In the genomic region with DNA sequence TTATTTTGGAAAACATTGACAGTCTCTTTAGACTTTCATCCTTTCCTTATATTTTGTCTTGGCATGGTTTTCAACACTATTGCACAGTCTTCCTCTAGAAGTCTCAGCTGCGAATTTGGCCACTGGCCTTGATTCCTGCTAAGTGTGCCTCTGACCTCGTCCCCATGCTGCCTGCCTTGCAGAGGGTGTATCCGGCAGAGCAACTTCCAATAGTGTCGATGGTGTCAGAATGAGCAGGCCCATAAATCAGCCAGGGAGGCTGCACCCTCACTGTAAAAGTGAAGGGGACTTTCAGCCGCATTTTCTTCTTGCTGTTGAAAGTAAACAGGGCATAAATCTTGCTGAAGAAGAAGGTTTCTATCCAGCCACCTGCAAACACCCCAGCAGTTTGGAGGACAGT, we compare ENCODE assay signal across 2 cellular contexts.
A peak's percentile ranks its signal among the peaks of the same experiment; 100 is the strongest.
TF ChIP-seq lines count a peak whose summit lies in the region.

No MANE protein-coding gene starts in this region.

TF ChIP-seq in GM23338, 12 proteins besides CTCF, POLR2A, EP300 and RAD21:
- no peak for TF ChIP-seq JUNB (IDR thresholded peaks at IDR 0.05; ENCODE audit: unreplicated experiment)
- TF ChIP-seq, protein P1, sequence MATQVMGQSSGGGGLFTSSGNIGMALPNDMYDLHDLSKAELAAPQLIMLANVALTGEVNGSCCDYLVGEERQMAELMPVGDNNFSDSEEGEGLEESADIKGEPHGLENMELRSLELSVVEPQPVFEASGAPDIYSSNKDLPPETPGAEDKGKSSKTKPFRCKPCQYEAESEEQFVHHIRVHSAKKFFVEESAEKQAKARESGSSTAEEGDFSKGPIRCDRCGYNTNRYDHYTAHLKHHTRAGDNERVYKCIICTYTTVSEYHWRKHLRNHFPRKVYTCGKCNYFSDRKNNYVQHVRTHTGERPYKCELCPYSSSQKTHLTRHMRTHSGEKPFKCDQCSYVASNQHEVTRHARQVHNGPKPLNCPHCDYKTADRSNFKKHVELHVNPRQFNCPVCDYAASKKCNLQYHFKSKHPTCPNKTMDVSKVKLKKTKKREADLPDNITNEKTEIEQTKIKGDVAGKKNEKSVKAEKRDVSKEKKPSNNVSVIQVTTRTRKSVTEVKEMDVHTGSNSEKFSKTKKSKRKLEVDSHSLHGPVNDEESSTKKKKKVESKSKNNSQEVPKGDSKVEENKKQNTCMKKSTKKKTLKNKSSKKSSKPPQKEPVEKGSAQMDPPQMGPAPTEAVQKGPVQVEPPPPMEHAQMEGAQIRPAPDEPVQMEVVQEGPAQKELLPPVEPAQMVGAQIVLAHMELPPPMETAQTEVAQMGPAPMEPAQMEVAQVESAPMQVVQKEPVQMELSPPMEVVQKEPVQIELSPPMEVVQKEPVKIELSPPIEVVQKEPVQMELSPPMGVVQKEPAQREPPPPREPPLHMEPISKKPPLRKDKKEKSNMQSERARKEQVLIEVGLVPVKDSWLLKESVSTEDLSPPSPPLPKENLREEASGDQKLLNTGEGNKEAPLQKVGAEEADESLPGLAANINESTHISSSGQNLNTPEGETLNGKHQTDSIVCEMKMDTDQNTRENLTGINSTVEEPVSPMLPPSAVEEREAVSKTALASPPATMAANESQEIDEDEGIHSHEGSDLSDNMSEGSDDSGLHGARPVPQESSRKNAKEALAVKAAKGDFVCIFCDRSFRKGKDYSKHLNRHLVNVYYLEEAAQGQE (IDR thresholded peaks at IDR 0.05; ENCODE audit: unreplicated experiment), result no peak
- no peak for TF ChIP-seq CREB1 (CRISPR knock-in tag; IDR thresholded peaks at IDR 0.05; ENCODE audit: low read depth)
- TF ChIP-seq NANOG (IDR thresholded peaks at IDR 0.05; ENCODE audit: borderline replicate concordance), result no peak

TF ChIP-seq in H1, 55 proteins besides CTCF, POLR2A, EP300 and RAD21:
- TF ChIP-seq, protein P2, sequence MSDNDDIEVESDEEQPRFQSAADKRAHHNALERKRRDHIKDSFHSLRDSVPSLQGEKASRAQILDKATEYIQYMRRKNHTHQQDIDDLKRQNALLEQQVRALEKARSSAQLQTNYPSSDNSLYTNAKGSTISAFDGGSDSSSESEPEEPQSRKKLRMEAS (IDR thresholded peaks at IDR 0.05), result peak; percentile 61; the same call in 1 of the 2 replicates
- TF ChIP-seq SP1 (IDR thresholded peaks at IDR 0.05; ENCODE audit: low read depth, low read length) (no peak), SIX5 (IDR thresholded peaks at IDR 0.05; ENCODE audit: low read depth, low read length) (no peak), HDAC6 (IDR thresholded peaks at IDR 0.05; ENCODE audit: low read depth, low read length) (no peak)
